Comparison of ENCODE assay signal across 11 cellular contexts in genomic region chr1:31848381-31848897, GRCh38. TPM values are rescaled to one million over a fixed set of nuclear protein-coding genes. Genes with fewer than 3 reads are reported as not detected.
DNase-seq lines count a peak whose midpoint lies in the region; ATAC-seq lines count a peak whose summit lies in the region.
"Had no signal": no experiment of that assay in that cellular context is flagged by ENCODE, and none has a peak within 500 bp of the region (broad histone marks: within the 10 kb centered on the region; RNA-seq: fewer than 3 reads in every experiment).

No MANE protein-coding gene starts in this region.

- no peak overlapping the region for H4K5ac ChIP-seq in mesendoderm (ENCODE audit: low read length)

- H3K18ac ChIP-seq in mesendoderm (ENCODE audit: low read length), result no peak overlapping the region

- H3K27me3 Mint-ChIP-seq in IgD-negative memory B cell, result peaks cover under 1% of the 10 kb centered on the region
- no peaks in the 10 kb centered on the region for H3K27me3 Mint-ChIP-seq in activated CD8-positive, alpha-beta T cell treated with anti-CD3 and anti-CD28 coated beads, Interleukin-2, amount 10 ng/mL, durations not matched to agents 7 days and 5 days (ENCODE audit: low read depth)

- peaks cover 6 to 34% (median 32%) of the 10 kb centered on the region in 3 donors for H3K4me1 Mint-ChIP-seq in IgD-negative memory B cell
- peaks cover 64% of the 10 kb centered on the region for H3K4me1 Mint-ChIP-seq in activated CD8-positive, alpha-beta T cell treated with anti-CD3 and anti-CD28 coated beads, Interleukin-2, amount 10 ng/mL, durations not matched to agents 7 days and 5 days (ENCODE audit: low read depth)

- H3K23ac ChIP-seq in mesendoderm (ENCODE audit: low read length), result no peak overlapping the region

- H3K9me3 Mint-ChIP-seq in IgD-negative memory B cell, result no peaks in the 10 kb centered on the region
- no peaks in the 10 kb centered on the region for H3K9me3 Mint-ChIP-seq in activated CD8-positive, alpha-beta T cell treated with anti-CD3 and anti-CD28 coated beads, Interleukin-2, amount 10 ng/mL, durations not matched to agents 7 days and 5 days (ENCODE audit: insufficient read depth)

- no peak overlapping the region for H4K8ac ChIP-seq in mesendoderm (ENCODE audit: low read depth, low read length)

- no peak overlapping the region for H2AK5ac ChIP-seq in mesendoderm (ENCODE audit: low read length)

- H3K27me3 ChIP-seq in effector memory CD4-positive, alpha-beta T cell (replicated peaks; ENCODE audit: control insufficient read depth, insufficient read depth, low read length, poor library complexity, severe bottlenecking), result no peaks in the 10 kb centered on the region
- H3K27me3 ChIP-seq in mesendoderm (ENCODE audit: insufficient read depth, low read length, poor library complexity), result no peaks in the 10 kb centered on the region

- no peaks in the 10 kb centered on the region for H3K79me2 ChIP-seq in mesendoderm (ENCODE audit: control insufficient read depth, insufficient read depth, low read length)

- peak; percentile 88 for ATAC-seq in activated CD8-positive, alpha-beta T cell treated with anti-CD3 and anti-CD28 coated beads, Interleukin-2, amount 10 ng/mL, durations not matched to agents 7 days and 5 days
- ATAC-seq in HG03442 (IDR thresholded peaks at IDR 0.05; ENCODE audit: unreplicated experiment), result no peak
- ATAC-seq in HG02938 (IDR thresholded peaks at IDR 0.05; ENCODE audit: unreplicated experiment), result no peak

- H3K56ac ChIP-seq in mesendoderm (ENCODE audit: low read length), result no peak overlapping the region

- WGBS in mesendoderm (ENCODE audit: extremely low coverage, insufficient coverage, low lambda C conversion rate), result no CpG with 5 or more reads among the region's 11 CpGs

- H2BK15ac ChIP-seq in mesendoderm (replicated peaks; ENCODE audit: low read depth), result no peak overlapping the region

- peak; percentile 66 for DNase-seq in activated CD8-positive, alpha-beta T cell treated with anti-CD3 and anti-CD28 coated beads, Interleukin-2, amount 10 ng/mL, durations not matched to agents 7 days and 5 days
- peak in 2 of 3 donors; percentile 9 to 22 for DNase-seq in effector memory CD4-positive, alpha-beta T cell
- peak; percentile 19 for DNase-seq in stimulated activated CD8-positive, alpha-beta memory T cell treated with anti-CD3 and anti-CD28 coated beads, Interleukin-4, amount 100 ng/mL, for 24 hours (ENCODE audit: low read depth)
- no peak for DNase-seq in mesendoderm
- DNase-seq in amniotic stem cell (lab: John Stamatoyannopoulos, UW), result no peak
- DNase-seq: caudate nucleus, glutamatergic neuron had no signal

- H3K79me1 ChIP-seq in mesendoderm (ENCODE audit: low read length), result no peaks in the 10 kb centered on the region

- H3K4ac ChIP-seq in mesendoderm (ENCODE audit: low read depth, low read length), result no peak overlapping the region

- H3K27ac Mint-ChIP-seq in IgD-negative memory B cell, result peak overlapping the region in 2 of 3 donors; percentile 53 to 86
- H3K27ac Mint-ChIP-seq in activated CD8-positive, alpha-beta T cell treated with anti-CD3 and anti-CD28 coated beads, Interleukin-2, amount 10 ng/mL, durations not matched to agents 7 days and 5 days, result peak overlapping the region; percentile 88

- H3K36me3 ChIP-seq in effector memory CD4-positive, alpha-beta T cell (ENCODE audit: control insufficient read depth, insufficient read depth, low read length), result no peaks in the 10 kb centered on the region
- H3K36me3 ChIP-seq in mesendoderm (ENCODE audit: control insufficient read depth, insufficient read depth, low read length), result no peaks in the 10 kb centered on the region

- H3K36me3 Mint-ChIP-seq in IgD-negative memory B cell, result peaks cover 2% of the 10 kb centered on the region
- H3K36me3 Mint-ChIP-seq in activated CD8-positive, alpha-beta T cell treated with anti-CD3 and anti-CD28 coated beads, Interleukin-2, amount 10 ng/mL, durations not matched to agents 7 days and 5 days (ENCODE audit: low read depth), result peaks cover 9% of the 10 kb centered on the region

- H3K9ac ChIP-seq in mesendoderm (ENCODE audit: low read length), result no peak overlapping the region

- POLR2A ChIA-PET in activated CD8-positive, alpha-beta T cell treated with anti-CD3 and anti-CD28 coated beads, Interleukin-2, amount 10 ng/mL, durations not matched to agents 7 days and 5 days (lab: Charles Lee), result interaction anchor here (0.6 to 1.5 kb wide), 8 partner anchors 8 to 165 kb away, joined by 3 to 6 read pairs (median 3); partner anchors contain the start of genes KHDRBS1 and PTP4A2

- peaks cover 20% of the 10 kb centered on the region for H3K4me1 ChIP-seq in effector memory CD4-positive, alpha-beta T cell (ENCODE audit: control insufficient read depth, insufficient read depth, low read length, poor library complexity, severe bottlenecking)
- no peaks in the 10 kb centered on the region for H3K4me1 ChIP-seq in mesendoderm (ENCODE audit: control insufficient read depth, low read depth, low read length)

- H2BK120ac ChIP-seq in mesendoderm (ENCODE audit: low read depth, low read length), result no peak overlapping the region

- CTCF ChIA-PET in activated CD8-positive, alpha-beta T cell treated with anti-CD3 and anti-CD28 coated beads, Interleukin-2, amount 10 ng/mL, durations not matched to agents 7 days and 5 days (lab: Charles Lee), result interaction anchor here (0.8 to 2.3 kb wide), 5 partner anchors 11 to 109 kb away, joined by 3 to 6 read pairs (median 3); no protein-coding TSS in a partner anchor

- peak overlapping the region; percentile 29 for H3K4me3 ChIP-seq in effector memory CD4-positive, alpha-beta T cell (ENCODE audit: insufficient read depth, low read depth, low read length, poor library complexity, severe bottlenecking)
- H3K4me3 ChIP-seq in mesendoderm (ENCODE audit: low read length), result no peak overlapping the region

- peak overlapping the region in 2 of 4 donors; percentile 81 to 85 for H3K4me3 Mint-ChIP-seq in IgD-negative memory B cell
- H3K4me3 Mint-ChIP-seq in activated CD8-positive, alpha-beta T cell treated with anti-CD3 and anti-CD28 coated beads, Interleukin-2, amount 10 ng/mL, durations not matched to agents 7 days and 5 days, result peak overlapping the region; percentile 57

- no peaks in the 10 kb centered on the region for H3K9me3 ChIP-seq in effector memory CD4-positive, alpha-beta T cell (ENCODE audit: control insufficient read depth, low read length)

- H3K27ac ChIP-seq in effector memory CD4-positive, alpha-beta T cell (ENCODE audit: insufficient read depth, low read length, poor library complexity, severe bottlenecking), result peak overlapping the region; percentile 39
- no peak overlapping the region for H3K27ac ChIP-seq in mesendoderm (ENCODE audit: low read depth, low read length)

- H3K4me2 ChIP-seq in mesendoderm (ENCODE audit: low read length), result no peak overlapping the region

- no peak overlapping the region for H2BK5ac ChIP-seq in mesendoderm (ENCODE audit: low read length)

RNA-seq across cellular contexts. Expression of gene SPOCD1, which starts 32.6 kb away (rescaled TPM):
- not detected for polyA plus RNA-seq in IgD-negative memory B cell
- not detected for total RNA-seq in activated CD8-positive, alpha-beta T cell treated with anti-CD3 and anti-CD28 coated beads, Interleukin-2, amount 10 ng/mL, durations not matched to agents 7 days and 5 days
- 0.37 TPM for polyA plus RNA-seq in mesendoderm (2013, experiment 1 of 2)
- 0.35 TPM for polyA plus RNA-seq in mesendoderm (2013, experiment 2 of 2)
- total RNA-seq: T-helper 1 cell treated with Interleukin-12 subunit alpha and Interleukin-12 subunit beta and Interleukin-4 antibody, amounts not matched to agents 30 ng/mL and 1 ng/mL, for 36 hours had no signal

Comparison
In these comparisons a context has a peak if more than half of its experiments do, and no peak if none do; other contexts are left out.
1. DNase-seq: peak in activated CD8-positive, alpha-beta T cell treated with anti-CD3 and anti-CD28 coated beads, Interleukin-2, amount 10 ng/mL, durations not matched to agents 7 days and 5 days (single experiment), effector memory CD4-positive, alpha-beta T cell (2 of 3) and stimulated activated CD8-positive, alpha-beta memory T cell treated with anti-CD3 and anti-CD28 coated beads, Interleukin-4, amount 100 ng/mL, for 24 hours (single experiment); none in mesendoderm (single experiment) and amniotic stem cell (single experiment).